Comparison of ENCODE assay signal across 9 cellular contexts in genomic region chr5:175652741-175653663, GRCh38. TPM values are rescaled to one million over a fixed set of nuclear protein-coding genes. Genes with fewer than 3 reads are reported as not detected.
DNase-seq lines count a peak whose midpoint lies in the region; ATAC-seq and TF ChIP-seq lines count a peak whose summit lies in the region.
"Had no signal": no experiment of that assay in that cellular context is flagged by ENCODE, and none has a peak within 500 bp of the region (broad histone marks: within the 10 kb centered on the region; RNA-seq: fewer than 3 reads in every experiment).

No MANE protein-coding gene starts in this region.

- H3K27ac Mint-ChIP-seq in CD14-positive monocyte (peak overlapping the region; percentile 41 to 83 (median 79)), neural progenitor cell (no peak overlapping the region)

- H3K9me3 Mint-ChIP-seq in CD14-positive monocyte, result peaks cover 7 to 18% (median 12%) of the 10 kb centered on the region in 7 donors
- H3K9me3 Mint-ChIP-seq in neural progenitor cell, result peaks cover 9% of the 10 kb centered on the region

- H3K4me1 ChIP-seq in osteoblast (ENCODE audit: insufficient read depth, low read length), result peaks cover 6% of the 10 kb centered on the region
- H3K4me1 ChIP-seq in vagina, result no peaks in the 10 kb centered on the region
- H3K4me1 ChIP-seq in neural progenitor cell, result peaks cover 2% of the 10 kb centered on the region

- H3K4me3 Mint-ChIP-seq in CD14-positive monocyte, result peak overlapping the region in 1 of 2 donors; percentile 72
- no peak overlapping the region for H3K4me3 Mint-ChIP-seq in neural progenitor cell
- H3K4me3 Mint-ChIP-seq: IgD-negative memory B cell had no signal

- H3K36me3 Mint-ChIP-seq in CD14-positive monocyte (peaks cover 0 to 13% of the 10 kb centered on the region in 2 donors), neural progenitor cell (no peaks in the 10 kb centered on the region)

- H3F3A ChIP-seq in neural progenitor cell (ENCODE audit: low read depth), result no peaks in the 10 kb centered on the region

- H3K27me3 Mint-ChIP-seq in CD14-positive monocyte (ENCODE audit: low read depth in 3 of 3) (peaks cover 0 to 9% (median 1%) of the 10 kb centered on the region in 3 donors), neural progenitor cell (ENCODE audit: insufficient read depth, low read depth) (peaks cover 18% of the 10 kb centered on the region)

- H3K27me3 ChIP-seq in osteoblast (ENCODE audit: insufficient read depth, low read length) (no peaks in the 10 kb centered on the region), vagina (no peaks in the 10 kb centered on the region), neural progenitor cell (peaks cover 18% of the 10 kb centered on the region)

- H3K36me3 ChIP-seq in osteoblast (ENCODE audit: insufficient read depth, low read length), result no peaks in the 10 kb centered on the region
- no peaks in the 10 kb centered on the region for H3K36me3 ChIP-seq in vagina
- no peaks in the 10 kb centered on the region for H3K36me3 ChIP-seq in neural progenitor cell

- H3K4me3 ChIP-seq in osteoblast (ENCODE audit: insufficient read depth, low read length) (no peak overlapping the region), vagina (no peak overlapping the region), neural progenitor cell (no peak overlapping the region)

- H3K27ac ChIP-seq in osteoblast (ENCODE audit: low read depth, low read length), result no peak overlapping the region
- H3K27ac ChIP-seq in vagina, result no peak overlapping the region
- no peak overlapping the region for H3K27ac ChIP-seq in neural progenitor cell

- TF ChIP-seq POLR2A in vagina (IDR thresholded peaks at IDR 0.05), result no peak

- ATAC-seq in GM19455 (IDR thresholded peaks at IDR 0.05; ENCODE audit: unreplicated experiment) (no peak), SK-N-SH treated with all-trans-retinoic acid at 6 μM for 48 hours (no peak)

- DNase-seq in CD14-positive monocyte (ENCODE audit: low spot score) (no peak), Kasumi-1 (lab: John Stamatoyannopoulos, UW) (peak; percentile 54 to 63), osteoblast (ENCODE audit: insufficient read length, low spot score, missing footprints) (no peak), vagina (ENCODE audit: extremely low spot score in 2 of 2) (no peak), neural progenitor cell (ENCODE audit: low spot score) (no peak)
- peak; percentile 86 for DNase-seq in activated CD8-positive, alpha-beta memory T cell treated with anti-CD3 and anti-CD28 coated beads, Interleukin-2, amount 50 U/mL, for 48 hours

- no peak overlapping the region for H3K9ac ChIP-seq in neural progenitor cell

- intact Hi-C loops in CD14-positive monocyte (cut with micrococcal nuclease) (no loop called here), vagina (cut with DNase I) (no loop called here)

- H3K4me2 ChIP-seq in osteoblast (ENCODE audit: insufficient read depth, low read length) (peak overlapping the region; percentile 36), neural progenitor cell (no peak overlapping the region)

- H3K79me2 ChIP-seq in osteoblast (ENCODE audit: insufficient read depth, low read length) (no peaks in the 10 kb centered on the region), neural progenitor cell (ENCODE audit: low read depth) (no peaks in the 10 kb centered on the region)

- no peak for TF ChIP-seq CTCF in CD14-positive monocyte (IDR thresholded peaks at IDR 0.05)
- TF ChIP-seq CTCF in osteoblast (IDR thresholded peaks at IDR 0.05; ENCODE audit: extremely low read depth, low read depth, low read length), result no peak
- no peak for TF ChIP-seq CTCF in vagina (IDR thresholded peaks at IDR 0.05)
- TF ChIP-seq CTCF in neural progenitor cell (IDR thresholded peaks at IDR 0.05), result no peak

- no peaks in the 10 kb centered on the region for H4K20me1 ChIP-seq in osteoblast (ENCODE audit: insufficient read depth, low read length)
- H4K20me1 ChIP-seq in neural progenitor cell (ENCODE audit: low read depth), result no peaks in the 10 kb centered on the region

- H2AFZ ChIP-seq in osteoblast (ENCODE audit: low read length) (peak overlapping the region; percentile 84), neural progenitor cell (replicated peaks) (no peak overlapping the region)

- H3K9me3 ChIP-seq in osteoblast (ENCODE audit: low read depth, low read length), result no peaks in the 10 kb centered on the region
- H3K9me3 ChIP-seq in vagina, result no peaks in the 10 kb centered on the region
- no peaks in the 10 kb centered on the region for H3K9me3 ChIP-seq in neural progenitor cell (ENCODE audit: low read depth)

- H3K4me1 Mint-ChIP-seq in CD14-positive monocyte (peaks cover 70% of the 10 kb centered on the region), neural progenitor cell (peaks cover 3% of the 10 kb centered on the region)

TF ChIP-seq in SK-N-SH treated with all-trans-retinoic acid at 6 μM for 48 hours, 23 proteins besides CTCF, POLR2A, EP300 and RAD21:
- no peak for TF ChIP-seq RARB (CRISPR knock-in tag; IDR thresholded peaks at IDR 0.05)
- TF ChIP-seq OSR1 (CRISPR knock-in tag; IDR thresholded peaks at IDR 0.05), result no peak
- TF ChIP-seq, protein P1, sequence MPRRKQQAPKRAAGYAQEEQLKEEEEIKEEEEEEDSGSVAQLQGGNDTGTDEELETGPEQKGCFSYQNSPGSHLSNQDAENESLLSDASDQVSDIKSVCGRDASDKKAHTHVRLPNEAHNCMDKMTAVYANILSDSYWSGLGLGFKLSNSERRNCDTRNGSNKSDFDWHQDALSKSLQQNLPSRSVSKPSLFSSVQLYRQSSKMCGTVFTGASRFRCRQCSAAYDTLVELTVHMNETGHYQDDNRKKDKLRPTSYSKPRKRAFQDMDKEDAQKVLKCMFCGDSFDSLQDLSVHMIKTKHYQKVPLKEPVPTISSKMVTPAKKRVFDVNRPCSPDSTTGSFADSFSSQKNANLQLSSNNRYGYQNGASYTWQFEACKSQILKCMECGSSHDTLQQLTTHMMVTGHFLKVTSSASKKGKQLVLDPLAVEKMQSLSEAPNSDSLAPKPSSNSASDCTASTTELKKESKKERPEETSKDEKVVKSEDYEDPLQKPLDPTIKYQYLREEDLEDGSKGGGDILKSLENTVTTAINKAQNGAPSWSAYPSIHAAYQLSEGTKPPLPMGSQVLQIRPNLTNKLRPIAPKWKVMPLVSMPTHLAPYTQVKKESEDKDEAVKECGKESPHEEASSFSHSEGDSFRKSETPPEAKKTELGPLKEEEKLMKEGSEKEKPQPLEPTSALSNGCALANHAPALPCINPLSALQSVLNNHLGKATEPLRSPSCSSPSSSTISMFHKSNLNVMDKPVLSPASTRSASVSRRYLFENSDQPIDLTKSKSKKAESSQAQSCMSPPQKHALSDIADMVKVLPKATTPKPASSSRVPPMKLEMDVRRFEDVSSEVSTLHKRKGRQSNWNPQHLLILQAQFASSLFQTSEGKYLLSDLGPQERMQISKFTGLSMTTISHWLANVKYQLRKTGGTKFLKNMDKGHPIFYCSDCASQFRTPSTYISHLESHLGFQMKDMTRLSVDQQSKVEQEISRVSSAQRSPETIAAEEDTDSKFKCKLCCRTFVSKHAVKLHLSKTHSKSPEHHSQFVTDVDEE (CRISPR knock-in tag; IDR thresholded peaks at IDR 0.05), result no peak
- TF ChIP-seq ZNF8 (CRISPR knock-in tag; IDR thresholded peaks at IDR 0.05), result no peak
- TF ChIP-seq ARNTL (CRISPR knock-in tag; IDR thresholded peaks at IDR 0.05; ENCODE audit: borderline replicate concordance, low read depth), result no peak

RNA-seq across cellular contexts. Expression of gene HRH2, which starts 4.9 kb away (rescaled TPM):
- 10 to 100 TPM; 10.6 to 25.5 TPM for polyA plus RNA-seq in CD14-positive monocyte
- total RNA-seq in osteoblast (0.36 and 0.59 TPM in 2 replicates), vagina (0.98 TPM), neural progenitor cell (ENCODE audit: low replicate concordance) (0.19 TPM in 1 of 2 replicates, not detected in the other)

Comparison
In these comparisons a context has a peak if more than half of its experiments do, and no peak if none do; other contexts are left out.
1. DNase-seq: peak in Kasumi-1 (2 of 2) and activated CD8-positive, alpha-beta memory T cell treated with anti-CD3 and anti-CD28 coated beads, Interleukin-2, amount 50 U/mL, for 48 hours (single experiment); none in CD14-positive monocyte (single experiment), osteoblast (single experiment), vagina (0 of 2) and neural progenitor cell (single experiment).